ENCODE assay signal across 15 cellular contexts in the genomic region with DNA sequence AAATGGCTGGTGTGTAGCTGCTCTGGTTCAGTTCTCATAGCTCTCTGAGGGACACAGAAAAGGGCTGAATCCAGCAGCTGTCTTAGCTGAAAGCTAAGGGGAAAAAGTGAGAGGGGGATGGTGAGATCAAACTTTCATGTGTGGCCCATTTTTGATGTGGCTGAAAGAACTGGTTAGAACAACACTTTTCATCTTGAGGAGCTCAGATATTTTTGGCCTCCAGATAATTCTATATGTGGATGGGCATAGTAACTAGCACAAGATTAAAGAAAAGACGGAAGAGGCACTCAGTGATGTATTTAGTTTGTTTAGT.
DNase-seq lines count a peak whose midpoint lies in the region; ATAC-seq and TF ChIP-seq lines count a peak whose summit lies in the region.
"Had no signal": no experiment of that assay in that cellular context is flagged by ENCODE, and none has a peak within 500 bp of the region (broad histone marks: within the 10 kb centered on the region; RNA-seq: fewer than 3 reads in every experiment).

No MANE protein-coding gene starts in this region.

- H3K4me1 Mint-ChIP-seq in activated T-cell treated with anti-CD3 and anti-CD28 coated beads, Interleukin-2, amount 50 U/mL, for 24 hours (ENCODE audit: low read depth): peaks cover 54% of the 10 kb centered on the region
- H3K4me1 Mint-ChIP-seq in stimulated activated naive CD8-positive, alpha-beta T cell treated with anti-CD3 and anti-CD28 coated beads, Interleukin-15, Interleukin-2, amounts not matched to agents 100 ng/mL and 50 ng/mL, for 24 hours (ENCODE audit: low read depth): peaks cover 50% of the 10 kb centered on the region

- no peaks in the 10 kb centered on the region for H3K79me2 ChIP-seq in Loucy (ENCODE audit: insufficient read depth, low read length)

- H3K27me3 Mint-ChIP-seq in activated T-cell treated with anti-CD3 and anti-CD28 coated beads, Interleukin-2, amount 50 U/mL, for 24 hours: no peaks in the 10 kb centered on the region
- H3K27me3 Mint-ChIP-seq in stimulated activated naive CD8-positive, alpha-beta T cell treated with anti-CD3 and anti-CD28 coated beads, Interleukin-15, Interleukin-2, amounts not matched to agents 100 ng/mL and 50 ng/mL, for 24 hours: no peaks in the 10 kb centered on the region

- in situ Hi-C loops in brain microvascular endothelial cell (cut with HindIII; ENCODE audit: low pct_ligation_motif_present, low sequenced_read_pairs): no loop called here

- H3K27me3 ChIP-seq in Loucy (ENCODE audit: insufficient read depth, low read length, poor library complexity, severe bottlenecking) (no peaks in the 10 kb centered on the region), brain microvascular endothelial cell (replicated peaks) (no peaks in the 10 kb centered on the region), WERI-Rb-1 (ENCODE audit: insufficient read depth, low read depth, severe bottlenecking) (no peaks in the 10 kb centered on the region)

- H4K20me1 ChIP-seq in Loucy (ENCODE audit: insufficient read depth, low read length, poor library complexity, severe bottlenecking): no peaks in the 10 kb centered on the region

- H3K36me3 ChIP-seq in Loucy (ENCODE audit: insufficient read depth, low read length): no peaks in the 10 kb centered on the region
- H3K36me3 ChIP-seq in brain microvascular endothelial cell (replicated peaks): no peaks in the 10 kb centered on the region
- no peaks in the 10 kb centered on the region for H3K36me3 ChIP-seq in WERI-Rb-1

- peak overlapping the region; percentile 49 for H3K27ac ChIP-seq in brain microvascular endothelial cell
- H3K27ac ChIP-seq in WERI-Rb-1: no peak overlapping the region
- H3K27ac ChIP-seq: RWPE1, skin epidermis had no signal

- no peaks in the 10 kb centered on the region for H3K9me2 ChIP-seq in Loucy (replicated peaks; ENCODE audit: low read depth, low read length)

- H3K4me3 ChIP-seq in Loucy (ENCODE audit: low read length, poor library complexity, severe bottlenecking) (peak overlapping the region; percentile 15), brain microvascular endothelial cell (ENCODE audit: low read depth, low read length) (no peak overlapping the region), WERI-Rb-1 (ENCODE audit: low read depth, low read length) (no peak overlapping the region)
- H3K4me3 ChIP-seq: skin epidermis had no signal

- no peak for DNase-seq in activated T-cell treated with anti-CD3 and anti-CD28 coated beads, Interleukin-2, amount 50 U/mL, for 24 hours
- no peak for DNase-seq in activated T-cell treated with anti-CD3 and anti-CD28 coated beads, Interleukin-2, amount 50 U/mL, for 1 hour
- DNase-seq in brain microvascular endothelial cell (no peak), NCI-H2107 treated with DMSO at 0.1 percent for 48 hours (lab: John Stamatoyannopoulos, UW; ENCODE audit: unreplicated experiment) (no peak), WERI-Rb-1 (no peak)
- DNase-seq: activated effector memory CD4-positive, alpha-beta T cell treated with anti-CD3 and anti-CD28 coated beads, Interleukin-2, amount 50 U/mL, for 16 hours; effector CD4-positive, alpha-beta T cell; hypothalamus; NCI-H69; posterior cingulate gyrus had no signal

- no peak for TF ChIP-seq CTCF in Loucy (conservative IDR thresholded peaks at IDR 0.05; ENCODE audit: low read length)
- TF ChIP-seq CTCF in brain microvascular endothelial cell (IDR thresholded peaks at IDR 0.05; ENCODE audit: low read depth, low read length, missing control alignments): no peak
- no peak for TF ChIP-seq CTCF in WERI-Rb-1 (IDR thresholded peaks at IDR 0.05; ENCODE audit: low read depth, low read length)

- H2AFZ ChIP-seq in Loucy (ENCODE audit: low read length): no peak overlapping the region

- no peaks in the 10 kb centered on the region for H3K36me3 Mint-ChIP-seq in activated T-cell treated with anti-CD3 and anti-CD28 coated beads, Interleukin-2, amount 50 U/mL, for 24 hours (ENCODE audit: low read depth)
- no peaks in the 10 kb centered on the region for H3K36me3 Mint-ChIP-seq in stimulated activated naive CD8-positive, alpha-beta T cell treated with anti-CD3 and anti-CD28 coated beads, Interleukin-15, Interleukin-2, amounts not matched to agents 100 ng/mL and 50 ng/mL, for 24 hours (ENCODE audit: low read depth)

- H3F3A ChIP-seq in Loucy (ENCODE audit: low read depth): no peaks in the 10 kb centered on the region

- H3K9ac ChIP-seq in Loucy (ENCODE audit: low read depth, low read length, poor library complexity, severe bottlenecking): peak overlapping the region; percentile 14

- no peaks in the 10 kb centered on the region for H3K9me3 ChIP-seq in Loucy (ENCODE audit: insufficient read depth, low read depth, low read length)
- no peaks in the 10 kb centered on the region for H3K9me3 ChIP-seq in WERI-Rb-1 (ENCODE audit: severe bottlenecking)

- H3K4me3 Mint-ChIP-seq in activated T-cell treated with anti-CD3 and anti-CD28 coated beads, Interleukin-2, amount 50 U/mL, for 24 hours: no peak overlapping the region
- peak overlapping the region; percentile 40 for H3K4me3 Mint-ChIP-seq in stimulated activated naive CD8-positive, alpha-beta T cell treated with anti-CD3 and anti-CD28 coated beads, Interleukin-15, Interleukin-2, amounts not matched to agents 100 ng/mL and 50 ng/mL, for 24 hours

- ATAC-seq in SK-N-SH treated with all-trans-retinoic acid at 6 μM for 48 hours: no peak

- peak overlapping the region; percentile 76 for H3K27ac Mint-ChIP-seq in activated T-cell treated with anti-CD3 and anti-CD28 coated beads, Interleukin-2, amount 50 U/mL, for 24 hours
- H3K27ac Mint-ChIP-seq in stimulated activated naive CD8-positive, alpha-beta T cell treated with anti-CD3 and anti-CD28 coated beads, Interleukin-15, Interleukin-2, amounts not matched to agents 100 ng/mL and 50 ng/mL, for 24 hours: no peak overlapping the region

- no peaks in the 10 kb centered on the region for H3K9me3 Mint-ChIP-seq in activated T-cell treated with anti-CD3 and anti-CD28 coated beads, Interleukin-2, amount 50 U/mL, for 24 hours
- H3K9me3 Mint-ChIP-seq in stimulated activated naive CD8-positive, alpha-beta T cell treated with anti-CD3 and anti-CD28 coated beads, Interleukin-15, Interleukin-2, amounts not matched to agents 100 ng/mL and 50 ng/mL, for 24 hours: no peaks in the 10 kb centered on the region

- H3K4me2 ChIP-seq in Loucy (ENCODE audit: low read depth, low read length, poor library complexity, severe bottlenecking): peak overlapping the region; percentile 82

- peaks cover 45% of the 10 kb centered on the region for H3K4me1 ChIP-seq in Loucy (ENCODE audit: insufficient read depth, low read length, poor library complexity, severe bottlenecking)

TF ChIP-seq in SK-N-SH treated with all-trans-retinoic acid at 6 μM for 48 hours, 23 proteins besides CTCF, POLR2A, EP300 and RAD21:
- TF ChIP-seq PPARA (CRISPR knock-in tag; IDR thresholded peaks at IDR 0.05; ENCODE audit: borderline replicate concordance) (no peak), ZFP3 (CRISPR knock-in tag; IDR thresholded peaks at IDR 0.05) (no peak), RARB (CRISPR knock-in tag; IDR thresholded peaks at IDR 0.05) (no peak), ZNF70 (CRISPR knock-in tag; IDR thresholded peaks at IDR 0.05) (no peak), ISL1 (CRISPR knock-in tag; IDR thresholded peaks at IDR 0.05) (no peak), ZNF565 (CRISPR knock-in tag; conservative IDR thresholded peaks at IDR 0.05; ENCODE audit: low read depth) (no peak), ZNF8 (CRISPR knock-in tag; IDR thresholded peaks at IDR 0.05) (no peak), CSDC2 (CRISPR knock-in tag; IDR thresholded peaks at IDR 0.05) (no peak)
- TF ChIP-seq, protein P1, sequence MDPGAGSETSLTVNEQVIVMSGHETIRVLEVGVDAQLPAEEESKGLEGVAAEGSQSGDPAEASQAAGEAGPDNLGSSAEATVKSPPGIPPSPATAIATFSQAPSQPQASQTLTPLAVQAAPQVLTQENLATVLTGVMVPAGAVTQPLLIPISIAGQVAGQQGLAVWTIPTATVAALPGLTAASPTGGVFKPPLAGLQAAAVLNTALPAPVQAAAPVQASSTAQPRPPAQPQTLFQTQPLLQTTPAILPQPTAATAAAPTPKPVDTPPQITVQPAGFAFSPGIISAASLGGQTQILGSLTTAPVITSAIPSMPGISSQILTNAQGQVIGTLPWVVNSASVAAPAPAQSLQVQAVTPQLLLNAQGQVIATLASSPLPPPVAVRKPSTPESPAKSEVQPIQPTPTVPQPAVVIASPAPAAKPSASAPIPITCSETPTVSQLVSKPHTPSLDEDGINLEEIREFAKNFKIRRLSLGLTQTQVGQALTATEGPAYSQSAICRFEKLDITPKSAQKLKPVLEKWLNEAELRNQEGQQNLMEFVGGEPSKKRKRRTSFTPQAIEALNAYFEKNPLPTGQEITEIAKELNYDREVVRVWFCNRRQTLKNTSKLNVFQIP (CRISPR knock-in tag; IDR thresholded peaks at IDR 0.05; ENCODE audit: borderline replicate concordance, low read depth): no peak
- TF ChIP-seq, protein P2, sequence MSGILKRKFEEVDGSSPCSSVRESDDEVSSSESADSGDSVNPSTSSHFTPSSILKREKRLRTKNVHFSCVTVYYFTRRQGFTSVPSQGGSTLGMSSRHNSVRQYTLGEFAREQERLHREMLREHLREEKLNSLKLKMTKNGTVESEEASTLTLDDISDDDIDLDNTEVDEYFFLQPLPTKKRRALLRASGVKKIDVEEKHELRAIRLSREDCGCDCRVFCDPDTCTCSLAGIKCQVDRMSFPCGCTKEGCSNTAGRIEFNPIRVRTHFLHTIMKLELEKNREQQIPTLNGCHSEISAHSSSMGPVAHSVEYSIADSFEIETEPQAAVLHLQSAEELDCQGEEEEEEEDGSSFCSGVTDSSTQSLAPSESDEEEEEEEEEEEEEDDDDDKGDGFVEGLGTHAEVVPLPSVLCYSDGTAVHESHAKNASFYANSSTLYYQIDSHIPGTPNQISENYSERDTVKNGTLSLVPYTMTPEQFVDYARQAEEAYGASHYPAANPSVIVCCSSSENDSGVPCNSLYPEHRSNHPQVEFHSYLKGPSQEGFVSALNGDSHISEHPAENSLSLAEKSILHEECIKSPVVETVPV (CRISPR knock-in tag; IDR thresholded peaks at IDR 0.05): no peak
- TF ChIP-seq, protein P3, sequence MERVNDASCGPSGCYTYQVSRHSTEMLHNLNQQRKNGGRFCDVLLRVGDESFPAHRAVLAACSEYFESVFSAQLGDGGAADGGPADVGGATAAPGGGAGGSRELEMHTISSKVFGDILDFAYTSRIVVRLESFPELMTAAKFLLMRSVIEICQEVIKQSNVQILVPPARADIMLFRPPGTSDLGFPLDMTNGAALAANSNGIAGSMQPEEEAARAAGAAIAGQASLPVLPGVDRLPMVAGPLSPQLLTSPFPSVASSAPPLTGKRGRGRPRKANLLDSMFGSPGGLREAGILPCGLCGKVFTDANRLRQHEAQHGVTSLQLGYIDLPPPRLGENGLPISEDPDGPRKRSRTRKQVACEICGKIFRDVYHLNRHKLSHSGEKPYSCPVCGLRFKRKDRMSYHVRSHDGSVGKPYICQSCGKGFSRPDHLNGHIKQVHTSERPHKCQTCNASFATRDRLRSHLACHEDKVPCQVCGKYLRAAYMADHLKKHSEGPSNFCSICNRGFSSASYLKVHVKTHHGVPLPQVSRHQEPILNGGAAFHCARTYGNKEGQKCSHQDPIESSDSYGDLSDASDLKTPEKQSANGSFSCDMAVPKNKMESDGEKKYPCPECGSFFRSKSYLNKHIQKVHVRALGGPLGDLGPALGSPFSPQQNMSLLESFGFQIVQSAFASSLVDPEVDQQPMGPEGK (CRISPR knock-in tag; IDR thresholded peaks at IDR 0.05; ENCODE audit: borderline replicate concordance): no peak
